In the genomic region with DNA sequence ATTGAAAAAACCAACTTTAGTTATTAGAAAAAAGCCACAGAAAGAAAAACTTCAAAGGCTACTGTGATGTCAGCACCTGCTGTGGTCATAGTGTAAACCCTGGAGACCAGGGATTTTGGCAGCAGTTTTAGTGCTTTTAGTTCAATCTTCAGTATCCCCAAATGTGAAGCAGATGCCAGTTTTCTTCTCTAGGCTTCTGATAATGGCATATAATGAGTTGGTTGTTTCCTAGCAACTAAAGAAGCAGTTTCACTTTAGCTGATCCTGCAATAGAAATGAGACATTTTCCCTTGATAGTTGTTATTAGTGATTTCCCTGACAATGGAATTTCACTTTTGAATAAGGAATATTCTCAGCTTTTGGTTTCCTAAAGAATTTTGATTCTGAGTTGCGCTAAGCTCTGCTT, we compare ENCODE assay signal across 1 cellular context.
TF ChIP-seq lines count a peak whose summit lies in the region.

No MANE protein-coding gene starts in this region.

TF ChIP-seq in GM12878, 131 proteins besides CTCF, POLR2A, EP300 and RAD21 (continued from another document):
- no peak for TF ChIP-seq KDM1A (IDR thresholded peaks at IDR 0.05; ENCODE audit: borderline replicate concordance)
- TF ChIP-seq, protein P1, sequence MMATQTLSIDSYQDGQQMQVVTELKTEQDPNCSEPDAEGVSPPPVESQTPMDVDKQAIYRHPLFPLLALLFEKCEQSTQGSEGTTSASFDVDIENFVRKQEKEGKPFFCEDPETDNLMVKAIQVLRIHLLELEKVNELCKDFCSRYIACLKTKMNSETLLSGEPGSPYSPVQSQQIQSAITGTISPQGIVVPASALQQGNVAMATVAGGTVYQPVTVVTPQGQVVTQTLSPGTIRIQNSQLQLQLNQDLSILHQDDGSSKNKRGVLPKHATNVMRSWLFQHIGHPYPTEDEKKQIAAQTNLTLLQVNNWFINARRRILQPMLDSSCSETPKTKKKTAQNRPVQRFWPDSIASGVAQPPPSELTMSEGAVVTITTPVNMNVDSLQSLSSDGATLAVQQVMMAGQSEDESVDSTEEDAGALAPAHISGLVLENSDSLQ (IDR thresholded peaks at IDR 0.05), result no peak
- no peak for TF ChIP-seq ZNF274 (IDR thresholded peaks at IDR 0.05; ENCODE audit: insufficient read depth, insufficient read length)
- TF ChIP-seq YY1 (IDR thresholded peaks at IDR 0.05; ENCODE audit: low read depth, low read length), result no peak
- TF ChIP-seq, protein P2, sequence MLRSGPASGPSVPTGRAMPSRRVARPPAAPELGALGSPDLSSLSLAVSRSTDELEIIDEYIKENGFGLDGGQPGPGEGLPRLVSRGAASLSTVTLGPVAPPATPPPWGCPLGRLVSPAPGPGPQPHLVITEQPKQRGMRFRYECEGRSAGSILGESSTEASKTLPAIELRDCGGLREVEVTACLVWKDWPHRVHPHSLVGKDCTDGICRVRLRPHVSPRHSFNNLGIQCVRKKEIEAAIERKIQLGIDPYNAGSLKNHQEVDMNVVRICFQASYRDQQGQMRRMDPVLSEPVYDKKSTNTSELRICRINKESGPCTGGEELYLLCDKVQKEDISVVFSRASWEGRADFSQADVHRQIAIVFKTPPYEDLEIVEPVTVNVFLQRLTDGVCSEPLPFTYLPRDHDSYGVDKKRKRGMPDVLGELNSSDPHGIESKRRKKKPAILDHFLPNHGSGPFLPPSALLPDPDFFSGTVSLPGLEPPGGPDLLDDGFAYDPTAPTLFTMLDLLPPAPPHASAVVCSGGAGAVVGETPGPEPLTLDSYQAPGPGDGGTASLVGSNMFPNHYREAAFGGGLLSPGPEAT (IDR thresholded peaks at IDR 0.05; ENCODE audit: low read depth), result no peak
- no peak for TF ChIP-seq YBX1 (IDR thresholded peaks at IDR 0.05)
- TF ChIP-seq TAF1 (IDR thresholded peaks at IDR 0.05; ENCODE audit: borderline replicate concordance, low read depth, low read length), result no peak
- no peak for TF ChIP-seq SMC3 (IDR thresholded peaks at IDR 0.05; ENCODE audit: borderline replicate concordance, low read length)
- no peak for TF ChIP-seq BCLAF1 (IDR thresholded peaks at IDR 0.05)
- no peak for TF ChIP-seq ZBTB33 (IDR thresholded peaks at IDR 0.05)
- no peak for TF ChIP-seq NFIC (IDR thresholded peaks at IDR 0.05; ENCODE audit: low read depth, low read length)
- no peak for TF ChIP-seq USF2 (IDR thresholded peaks at IDR 0.05; ENCODE audit: borderline replicate concordance, low read depth, low read length)
- TF ChIP-seq BRCA1 (IDR thresholded peaks at IDR 0.05; ENCODE audit: low read depth, low read length), result no peak
- TF ChIP-seq, protein P3, sequence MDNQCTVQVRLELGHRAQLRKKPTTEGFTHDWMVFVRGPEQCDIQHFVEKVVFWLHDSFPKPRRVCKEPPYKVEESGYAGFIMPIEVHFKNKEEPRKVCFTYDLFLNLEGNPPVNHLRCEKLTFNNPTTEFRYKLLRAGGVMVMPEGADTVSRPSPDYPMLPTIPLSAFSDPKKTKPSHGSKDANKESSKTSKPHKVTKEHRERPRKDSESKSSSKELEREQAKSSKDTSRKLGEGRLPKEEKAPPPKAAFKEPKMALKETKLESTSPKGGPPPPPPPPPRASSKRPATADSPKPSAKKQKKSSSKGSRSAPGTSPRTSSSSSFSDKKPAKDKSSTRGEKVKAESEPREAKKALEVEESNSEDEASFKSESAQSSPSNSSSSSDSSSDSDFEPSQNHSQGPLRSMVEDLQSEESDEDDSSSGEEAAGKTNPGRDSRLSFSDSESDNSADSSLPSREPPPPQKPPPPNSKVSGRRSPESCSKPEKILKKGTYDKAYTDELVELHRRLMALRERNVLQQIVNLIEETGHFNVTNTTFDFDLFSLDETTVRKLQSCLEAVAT (IDR thresholded peaks at IDR 0.05), result no peak
- TF ChIP-seq JUND (IDR thresholded peaks at IDR 0.05; ENCODE audit: low read depth, low read length), result no peak
- no peak for TF ChIP-seq SRF (IDR thresholded peaks at IDR 0.05; ENCODE audit: low read depth in 2 of 2, low read length in 2 of 2)
- no peak for TF ChIP-seq CEBPB (IDR thresholded peaks at IDR 0.05; ENCODE audit: borderline replicate concordance in 1 of 2, low read depth in 2 of 2, low read length in 2 of 2)
- TF ChIP-seq SP1 (IDR thresholded peaks at IDR 0.05; ENCODE audit: low read depth, low read length), result no peak
- TF ChIP-seq ZNF622 (IDR thresholded peaks at IDR 0.05), result no peak
- peak; percentile 77; the same call in 1 of the 2 replicates for TF ChIP-seq TCF7 (IDR thresholded peaks at IDR 0.05; ENCODE audit: borderline replicate concordance)
- TF ChIP-seq IKZF1 (conservative IDR thresholded peaks at IDR 0.05), result 0 out of 2 replicates have a peak, but pooled peaks have one; percentile 13
- no peak for TF ChIP-seq HDGF (IDR thresholded peaks at IDR 0.05)
- TF ChIP-seq, protein P4, sequence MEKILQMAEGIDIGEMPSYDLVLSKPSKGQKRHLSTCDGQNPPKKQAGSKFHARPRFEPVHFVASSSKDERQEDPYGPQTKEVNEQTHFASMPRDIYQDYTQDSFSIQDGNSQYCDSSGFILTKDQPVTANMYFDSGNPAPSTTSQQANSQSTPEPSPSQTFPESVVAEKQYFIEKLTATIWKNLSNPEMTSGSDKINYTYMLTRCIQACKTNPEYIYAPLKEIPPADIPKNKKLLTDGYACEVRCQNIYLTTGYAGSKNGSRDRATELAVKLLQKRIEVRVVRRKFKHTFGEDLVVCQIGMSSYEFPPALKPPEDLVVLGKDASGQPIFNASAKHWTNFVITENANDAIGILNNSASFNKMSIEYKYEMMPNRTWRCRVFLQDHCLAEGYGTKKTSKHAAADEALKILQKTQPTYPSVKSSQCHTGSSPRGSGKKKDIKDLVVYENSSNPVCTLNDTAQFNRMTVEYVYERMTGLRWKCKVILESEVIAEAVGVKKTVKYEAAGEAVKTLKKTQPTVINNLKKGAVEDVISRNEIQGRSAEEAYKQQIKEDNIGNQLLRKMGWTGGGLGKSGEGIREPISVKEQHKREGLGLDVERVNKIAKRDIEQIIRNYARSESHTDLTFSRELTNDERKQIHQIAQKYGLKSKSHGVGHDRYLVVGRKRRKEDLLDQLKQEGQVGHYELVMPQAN (conservative IDR thresholded peaks at IDR 0.05), result no peak
- no peak for TF ChIP-seq JUNB (IDR thresholded peaks at IDR 0.05)
- no peak for TF ChIP-seq STAT1 (conservative IDR thresholded peaks at IDR 0.05)
- no peak for TF ChIP-seq CHD1 (IDR thresholded peaks at IDR 0.05; ENCODE audit: low read depth, low read length)
- no peak for TF ChIP-seq ATF2 (IDR thresholded peaks at IDR 0.05; ENCODE audit: low read length)
- no peak for TF ChIP-seq RBBP5 (conservative IDR thresholded peaks at IDR 0.05)
- TF ChIP-seq MEF2A (IDR thresholded peaks at IDR 0.05; ENCODE audit: insufficient read depth, low read depth, low read length), result 0 out of 2 replicates have a peak, but pooled peaks have one; percentile 21
- no peak for TF ChIP-seq HDAC2 (IDR thresholded peaks at IDR 0.05)
- TF ChIP-seq NFXL1 (IDR thresholded peaks at IDR 0.05; ENCODE audit: borderline replicate concordance), result no peak
- no peak for TF ChIP-seq TCF12 (IDR thresholded peaks at IDR 0.05; ENCODE audit: low read depth, low read length)
- no peak for TF ChIP-seq POLR2AphosphoS2 (IDR thresholded peaks at IDR 0.05; ENCODE audit: low read depth, low read length)
- TF ChIP-seq PRDM15 (CRISPR knock-in tag; IDR thresholded peaks at IDR 0.05), result no peak
- TF ChIP-seq KLF5 (IDR thresholded peaks at IDR 0.05; ENCODE audit: partially characterized antibody), result no peak
- TF ChIP-seq ETV6 (conservative IDR thresholded peaks at IDR 0.05 in 1 of 2, IDR thresholded peaks at IDR 0.05 in 1 of 2; ENCODE audit: borderline replicate concordance in 1 of 2, low read depth in 1 of 2), result no peak
- no peak for TF ChIP-seq PAX5 (IDR thresholded peaks at IDR 0.05; ENCODE audit: borderline replicate concordance, low read depth, low read length)
- peak; percentile 71 for TF ChIP-seq RUNX3 (IDR thresholded peaks at IDR 0.05; ENCODE audit: low read length)
